10 cellular contexts compared by ENCODE assay signal in the genomic region with DNA sequence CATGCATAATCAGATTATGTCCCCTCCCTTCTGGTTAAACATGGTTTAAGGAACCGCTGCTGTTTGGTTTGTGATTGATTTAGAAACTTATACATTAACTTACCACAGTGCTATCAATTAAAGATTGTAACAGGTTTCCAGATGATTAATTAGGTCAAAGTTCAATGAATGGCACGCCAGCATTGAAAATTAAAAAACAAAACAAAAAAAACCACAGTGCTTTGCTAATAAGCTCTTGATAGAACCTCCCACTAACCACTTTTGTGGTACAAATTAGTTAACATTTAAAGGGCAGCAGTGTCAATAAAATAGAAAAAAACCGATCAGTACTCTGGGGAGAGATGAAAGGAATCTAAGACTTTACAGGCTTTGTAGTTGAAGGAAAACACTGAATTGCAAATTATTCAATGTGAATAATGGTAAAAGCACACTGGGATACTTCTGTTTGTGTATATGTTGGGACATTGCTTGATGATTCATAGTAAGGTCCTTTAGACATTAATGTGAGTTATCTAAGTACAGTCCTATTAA. TPM values are rescaled to one million over a fixed set of nuclear protein-coding genes. Genes with fewer than 3 reads are reported as not detected.
DNase-seq lines count a peak whose midpoint lies in the region; ATAC-seq and TF ChIP-seq lines count a peak whose summit lies in the region.
"Had no signal": no experiment of that assay in that cellular context is flagged by ENCODE, and none has a peak within 500 bp of the region (broad histone marks: within the 10 kb centered on the region; RNA-seq: fewer than 3 reads in every experiment).

No MANE protein-coding gene starts in this region.

- H3K27ac Mint-ChIP-seq in chondrocyte (ENCODE audit: unreplicated experiment), result peak overlapping the region; percentile 72
- H3K27ac Mint-ChIP-seq in glutamatergic neuron (ENCODE audit: unreplicated experiment), result no peak overlapping the region

- intact Hi-C loops in ascending aorta (cut with DNase I), result no loop called here

- peaks cover 12% of the 10 kb centered on the region for H3K4me1 Mint-ChIP-seq in chondrocyte (ENCODE audit: low read depth)
- H3K4me1 Mint-ChIP-seq in glutamatergic neuron (ENCODE audit: low read depth, unreplicated experiment), result no peaks in the 10 kb centered on the region

- H3K36me3 Mint-ChIP-seq in chondrocyte (ENCODE audit: low read depth), result peaks cover 15% of the 10 kb centered on the region
- H3K36me3 Mint-ChIP-seq in glutamatergic neuron (ENCODE audit: unreplicated experiment), result no peaks in the 10 kb centered on the region

- no peaks in the 10 kb centered on the region for H3K9me3 ChIP-seq in ascending aorta

- ATAC-seq in GM18909 (IDR thresholded peaks at IDR 0.05; ENCODE audit: poor library complexity, unreplicated experiment) (peak; percentile 73), HG03196 (IDR thresholded peaks at IDR 0.05; ENCODE audit: unreplicated experiment) (peak; percentile 68)

- H3K4me3 Mint-ChIP-seq in chondrocyte (ENCODE audit: unreplicated experiment), result peak overlapping the region; percentile 23
- H3K4me3 Mint-ChIP-seq in glutamatergic neuron (ENCODE audit: unreplicated experiment), result no peak overlapping the region

- H3K27me3 Mint-ChIP-seq in chondrocyte (ENCODE audit: low read depth) (no peaks in the 10 kb centered on the region), glutamatergic neuron (ENCODE audit: unreplicated experiment) (no peaks in the 10 kb centered on the region)

- H3K27ac ChIP-seq in ACC112 (ENCODE audit: low read depth, low read length) (peak overlapping the region; percentile 98), ascending aorta (no peak overlapping the region)
- H3K27ac ChIP-seq: parathyroid adenoma had no signal

- H2AFZ ChIP-seq in ACC112 (ENCODE audit: low read length, unreplicated experiment), result peak overlapping the region; percentile 69
- H2AFZ ChIP-seq: parathyroid adenoma had no signal

- peak overlapping the region; percentile 61 for H3K4me3 ChIP-seq in ACC112 (ENCODE audit: low read depth, low read length)
- H3K4me3 ChIP-seq in ascending aorta, result no peak overlapping the region

- in situ Hi-C loops in GM13977 (cut with MboI; ENCODE audit: low pct_unique_long_range_greater_than_20kb, low sequenced_read_pairs, unreplicated experiment), result no loop called here

- H3K4me1 ChIP-seq in ACC112 (ENCODE audit: control insufficient read depth, insufficient read depth, low read length, unreplicated experiment) (peaks cover 43% of the 10 kb centered on the region), ascending aorta (no peaks in the 10 kb centered on the region)
- H3K4me1 ChIP-seq: parathyroid adenoma had no signal

- TF ChIP-seq CTCF in chondrocyte (IDR thresholded peaks at IDR 0.05) (no peak), glutamatergic neuron (IDR thresholded peaks at IDR 0.05; ENCODE audit: partially characterized antibody, unreplicated experiment) (no peak), GM13977 (IDR thresholded peaks at IDR 0.05; ENCODE audit: extremely low read depth, insufficient read depth, missing control alignments) (no peak), ascending aorta (IDR thresholded peaks at IDR 0.05) (no peak)

- no peaks in the 10 kb centered on the region for H3K9me3 Mint-ChIP-seq in chondrocyte (ENCODE audit: low read depth)
- H3K9me3 Mint-ChIP-seq in glutamatergic neuron (ENCODE audit: unreplicated experiment), result no peaks in the 10 kb centered on the region

- no peaks in the 10 kb centered on the region for H3K27me3 ChIP-seq in ACC112 (ENCODE audit: insufficient read depth, low read length)
- H3K27me3 ChIP-seq in ascending aorta, result no peaks in the 10 kb centered on the region

- H3K36me3 ChIP-seq in ACC112 (ENCODE audit: insufficient read depth, low read length) (peaks cover 27% of the 10 kb centered on the region), ascending aorta (peaks cover 6 to 39% of the 10 kb centered on the region in 2 donors)

- H3K79me2 ChIP-seq in ACC112 (ENCODE audit: control insufficient read depth, insufficient read depth, low read length, unreplicated experiment), result peaks cover 47% of the 10 kb centered on the region
- H3K79me2 ChIP-seq: parathyroid adenoma had no signal

- no peak for DNase-seq in chondrocyte (ENCODE audit: low spot score)
- no peak for DNase-seq in glutamatergic neuron
- DNase-seq in NCI-H69 (lab: John Stamatoyannopoulos, UW), result no peak
- no peak for DNase-seq in GM13977 (ENCODE audit: low spot score)
- DNase-seq in ascending aorta (ENCODE audit: low spot score in 2 of 2), result no peak
- DNase-seq: NCI-H526 had no signal

RNA-seq across cellular contexts. Expression of gene C3orf38, which starts 7.6 kb away (rescaled TPM):
- total RNA-seq in chondrocyte (25.4 to 28.6 TPM (median 27.0 TPM) in 3 replicates), glutamatergic neuron (ENCODE audit: unreplicated experiment) (26.0 TPM), ascending aorta (13.0 TPM)
